ENCODE assay signal across 32 cellular contexts in genomic region chr2:205161156-205161555, GRCh38.
DNase-seq lines count a peak whose midpoint lies in the region; ATAC-seq and TF ChIP-seq lines count a peak whose summit lies in the region.
"Had no signal": no experiment of that assay in that cellular context is flagged by ENCODE, and none has a peak within 500 bp of the region (broad histone marks: within the 10 kb centered on the region; RNA-seq: fewer than 3 reads in every experiment).

No MANE protein-coding gene starts in this region.

- H3K27me3 ChIP-seq in SK-N-SH (ENCODE audit: insufficient read depth) = no peaks in the 10 kb centered on the region
- H3K27me3 ChIP-seq in mesenchymal stem cell (ENCODE audit: control insufficient read depth in 1 of 2, insufficient read depth in 1 of 2, low read length in 2 of 2) = no peaks in the 10 kb centered on the region
- H3K27me3 ChIP-seq in breast epithelium = no peaks in the 10 kb centered on the region
- H3K27me3 ChIP-seq: gastroesophageal sphincter, sigmoid colon, tibial nerve had no signal

- H3K4me3 ChIP-seq in SK-N-SH (ENCODE audit: low read depth in 2 of 2, low read length in 1 of 2) = no peak overlapping the region
- no peak overlapping the region for H3K4me3 ChIP-seq in mesenchymal stem cell (ENCODE audit: insufficient read depth in 1 of 2, low read depth in 1 of 2, low read length in 2 of 2)
- H3K4me3 ChIP-seq in breast epithelium = no peak overlapping the region
- H3K4me3 ChIP-seq: gastroesophageal sphincter, sigmoid colon, tibial nerve had no signal

- no peak for DNase-seq in SK-N-SH
- DNase-seq in astrocyte of the hippocampus (ENCODE audit: low read depth, low spot score) = peak; percentile 37
- peak; percentile 84 for DNase-seq in mesenchymal stem cell
- DNase-seq in breast epithelium (ENCODE audit: low spot score in 2 of 2) = no peak
- DNase-seq in UCSD-AML1 (lab: John Stamatoyannopoulos, UW; ENCODE audit: unreplicated experiment) = no peak
- no peak for DNase-seq in activated T-helper 2 cell treated with anti-CD3 and anti-CD28 coated beads, Interferon-gamma antibody, Interleukin-2, Interleukin-4, amounts not matched to agents 10 μg/mL and 5 μg/mL and 100 μg/mL, durations not matched to agents 14 hours and 24 hours and 36 hours (ENCODE audit: low spot score)
- DNase-seq in NCI-H524 (lab: John Stamatoyannopoulos, UW) = no peak
- DNase-seq: 8988T; activated CD4-positive, alpha-beta T cell treated with anti-CD3 and anti-CD28 coated beads, Interleukin-2, amount 50 U/mL, for 1 hour; activated CD8-positive, alpha-beta memory T cell treated with anti-CD3 and anti-CD28 coated beads, Interleukin-2, amount 10 ng/mL, durations not matched to agents 7 days and 5 days; AML-193; aorta; cerebellar nuclear complex; DMS153; GDM1; hypothalamus; Kasumi-1; midbrain; NCI-H1105; NCI-H2029; NCI-H2227 treated with DMSO at 0.1 percent for 48 hours; NCI-H82; sigmoid colon; stimulated activated CD8-positive, alpha-beta memory T cell treated with anti-CD3 and anti-CD28 coated beads, Interleukin-4, amount 100 ng/mL, for 48 hours had no signal

- H2AFZ ChIP-seq in SK-N-SH (ENCODE audit: low read depth) (no peak overlapping the region), mesenchymal stem cell (ENCODE audit: low read depth, low read length) (no peak overlapping the region)
- H2AFZ ChIP-seq: parathyroid adenoma had no signal

- H3K4me1 Mint-ChIP-seq in activated T-helper 2 cell treated with anti-CD3 and anti-CD28 coated beads, Interferon-gamma antibody, Interleukin-2, Interleukin-4, amounts not matched to agents 10 μg/mL and 5 μg/mL and 100 μg/mL, durations not matched to agents 14 hours and 24 hours and 36 hours (ENCODE audit: low read depth) = peaks cover 10% of the 10 kb centered on the region
- H3K4me1 Mint-ChIP-seq: activated CD8-positive, alpha-beta memory T cell treated with anti-CD3 and anti-CD28 coated beads, Interleukin-2, amount 10 ng/mL, durations not matched to agents 7 days and 5 days had no signal

- no peak for TF ChIP-seq RAD21 in SK-N-SH (IDR thresholded peaks at IDR 0.05; ENCODE audit: low read length)

- H3K9me3 ChIP-seq in SK-N-SH (no peaks in the 10 kb centered on the region), mesenchymal stem cell (ENCODE audit: control insufficient read depth, low read length) (no peaks in the 10 kb centered on the region), breast epithelium (no peaks in the 10 kb centered on the region)
- H3K9me3 ChIP-seq: gastroesophageal sphincter, sigmoid colon, tibial nerve had no signal

- H3K9ac ChIP-seq in SK-N-SH (no peak overlapping the region), mesenchymal stem cell (ENCODE audit: low read length) (no peak overlapping the region)
- H3K9ac ChIP-seq: parathyroid adenoma had no signal

- H3K4me2 ChIP-seq in SK-N-SH = no peak overlapping the region
- no peak overlapping the region for H3K4me2 ChIP-seq in mesenchymal stem cell (ENCODE audit: low read length, poor library complexity, severe bottlenecking)

- H2BK15ac ChIP-seq in mesenchymal stem cell (ENCODE audit: low read depth, poor library complexity, severe bottlenecking) = no peak overlapping the region

- no peak overlapping the region for H3K18ac ChIP-seq in mesenchymal stem cell (ENCODE audit: low read depth in 1 of 2, low read length in 2 of 2)

- CTCF ChIA-PET in SK-N-SH (lab: Yijun Ruan, JAX) = no interaction called here

- H3K14ac ChIP-seq in mesenchymal stem cell (ENCODE audit: low read length in 2 of 2) = no peak overlapping the region

- WGBS in SK-N-SH (ENCODE audit: low lambda C conversion rate) = 89% methylated on average over 1 of the region's 1 CpG
- WGBS in mesenchymal stem cell = no CpG with 5 or more reads among the region's 1 CpG

- H3K27ac Mint-ChIP-seq in activated T-helper 2 cell treated with anti-CD3 and anti-CD28 coated beads, Interferon-gamma antibody, Interleukin-2, Interleukin-4, amounts not matched to agents 10 μg/mL and 5 μg/mL and 100 μg/mL, durations not matched to agents 14 hours and 24 hours and 36 hours = no peak overlapping the region
- H3K27ac Mint-ChIP-seq: activated CD8-positive, alpha-beta memory T cell treated with anti-CD3 and anti-CD28 coated beads, Interleukin-2, amount 10 ng/mL, durations not matched to agents 7 days and 5 days; activated naive CD4-positive, alpha-beta T cell treated with anti-CD3 and anti-CD28 coated beads, Interleukin-2, amount 50 U/mL, for 24 hours; activated T-helper 1 cell treated with anti-CD3 and anti-CD28 coated beads, Interleukin-12 subunit alpha, Interleukin-12 subunit beta, Interleukin-2, Interleukin-4 antibody, amounts not matched to agents 30 ng/mL and 10 ng/mL and 1 ng/mL, durations not matched to agents 14 hours and 24 hours and 36 hours; natural killer cell treated with Interleukin-12 subunit alpha and Interleukin-12 subunit beta and Interleukin-15 and Interleukin-18, amount 100 ng/mL, for 72 hours; T-helper 2 cell treated with Interferon-gamma antibody and Interleukin-4, amounts not matched to agents 5 μg/mL and 100 μg/mL, for 36 hours had no signal

- TF ChIP-seq POLR2A in breast epithelium (IDR thresholded peaks at IDR 0.05) = no peak

- H2BK120ac ChIP-seq in mesenchymal stem cell (ENCODE audit: low read depth, low read length) = no peak overlapping the region

- no peak overlapping the region for H2AK5ac ChIP-seq in mesenchymal stem cell (ENCODE audit: low read length, severe bottlenecking)

- no peak overlapping the region for H3K4me3 Mint-ChIP-seq in activated T-helper 2 cell treated with anti-CD3 and anti-CD28 coated beads, Interferon-gamma antibody, Interleukin-2, Interleukin-4, amounts not matched to agents 10 μg/mL and 5 μg/mL and 100 μg/mL, durations not matched to agents 14 hours and 24 hours and 36 hours (ENCODE audit: low read depth)
- H3K4me3 Mint-ChIP-seq: activated CD8-positive, alpha-beta memory T cell treated with anti-CD3 and anti-CD28 coated beads, Interleukin-2, amount 10 ng/mL, durations not matched to agents 7 days and 5 days; activated naive CD4-positive, alpha-beta T cell treated with anti-CD3 and anti-CD28 coated beads, Interleukin-2, amount 50 U/mL, for 24 hours; activated T-helper 1 cell treated with anti-CD3 and anti-CD28 coated beads, Interleukin-12 subunit alpha, Interleukin-12 subunit beta, Interleukin-2, Interleukin-4 antibody, amounts not matched to agents 30 ng/mL and 10 ng/mL and 1 ng/mL, durations not matched to agents 14 hours and 24 hours and 36 hours; natural killer cell treated with Interleukin-12 subunit alpha and Interleukin-12 subunit beta and Interleukin-15 and Interleukin-18, amount 100 ng/mL, for 72 hours; T-helper 2 cell treated with Interferon-gamma antibody and Interleukin-4, amounts not matched to agents 5 μg/mL and 100 μg/mL, for 36 hours had no signal

- no peaks in the 10 kb centered on the region for H3K9me2 ChIP-seq in SK-N-SH

- H2BK12ac ChIP-seq in mesenchymal stem cell (ENCODE audit: low read length in 2 of 2) = no peak overlapping the region

- H4K20me1 ChIP-seq in SK-N-SH (ENCODE audit: insufficient read depth) = no peaks in the 10 kb centered on the region

- H3K27ac ChIP-seq in SK-N-SH (ENCODE audit: low read depth in 2 of 2, low read length in 1 of 2) (no peak overlapping the region), mesenchymal stem cell (ENCODE audit: low read length, poor library complexity, severe bottlenecking) (no peak overlapping the region), breast epithelium (no peak overlapping the region)
- H3K27ac ChIP-seq: gastroesophageal sphincter, parathyroid adenoma, tibial nerve had no signal

- H4K91ac ChIP-seq in mesenchymal stem cell (ENCODE audit: low read length) = no peak overlapping the region

- no peak overlapping the region for H3K4ac ChIP-seq in mesenchymal stem cell (ENCODE audit: low read depth in 1 of 2, low read length in 2 of 2)

- no peaks in the 10 kb centered on the region for H3K9me3 Mint-ChIP-seq in activated T-helper 2 cell treated with anti-CD3 and anti-CD28 coated beads, Interferon-gamma antibody, Interleukin-2, Interleukin-4, amounts not matched to agents 10 μg/mL and 5 μg/mL and 100 μg/mL, durations not matched to agents 14 hours and 24 hours and 36 hours
- H3K9me3 Mint-ChIP-seq: activated naive CD4-positive, alpha-beta T cell treated with anti-CD3 and anti-CD28 coated beads, Interleukin-2, amount 50 U/mL, for 24 hours; activated T-helper 1 cell treated with anti-CD3 and anti-CD28 coated beads, Interleukin-12 subunit alpha, Interleukin-12 subunit beta, Interleukin-2, Interleukin-4 antibody, amounts not matched to agents 30 ng/mL and 10 ng/mL and 1 ng/mL, durations not matched to agents 14 hours and 24 hours and 36 hours; natural killer cell treated with Interleukin-12 subunit alpha and Interleukin-12 subunit beta and Interleukin-15 and Interleukin-18, amount 100 ng/mL, for 72 hours; T-helper 2 cell treated with Interferon-gamma antibody and Interleukin-4, amounts not matched to agents 5 μg/mL and 100 μg/mL, for 36 hours had no signal

- intact Hi-C loops in breast epithelium (cut with DNase I; ENCODE audit: low total_unique reads) = no loop called here
- intact Hi-C loops in activated T-helper 2 cell treated with anti-CD3 and anti-CD28 coated beads, Interferon-gamma antibody, Interleukin-2, Interleukin-4, amounts not matched to agents 10 μg/mL and 5 μg/mL and 100 μg/mL, durations not matched to agents 14 hours and 24 hours and 36 hours (cut with micrococcal nuclease) = no loop called here

- POLR2A ChIA-PET in SK-N-SH (lab: Yijun Ruan, JAX) = no interaction called here

- no peaks in the 10 kb centered on the region for H3F3A ChIP-seq in SK-N-SH (replicated peaks; ENCODE audit: insufficient read depth)

- no peak overlapping the region for H3K23ac ChIP-seq in mesenchymal stem cell (ENCODE audit: low read length in 2 of 2)

- no peaks in the 10 kb centered on the region for H3K36me3 ChIP-seq in SK-N-SH (replicated peaks in 1 of 2; ENCODE audit: control insufficient read depth in 1 of 2, insufficient read depth in 2 of 2, low read length in 1 of 2)
- peaks cover 0 to 3% of the 10 kb centered on the region in 2 experiments for H3K36me3 ChIP-seq in mesenchymal stem cell (ENCODE audit: control insufficient read depth in 1 of 2, insufficient read depth in 2 of 2, low read depth in 1 of 2, low read length in 2 of 2)
- no peaks in the 10 kb centered on the region for H3K36me3 ChIP-seq in breast epithelium
- H3K36me3 ChIP-seq: sigmoid colon had no signal

- peaks cover 4% of the 10 kb centered on the region for H3K27me3 Mint-ChIP-seq in activated T-helper 2 cell treated with anti-CD3 and anti-CD28 coated beads, Interferon-gamma antibody, Interleukin-2, Interleukin-4, amounts not matched to agents 10 μg/mL and 5 μg/mL and 100 μg/mL, durations not matched to agents 14 hours and 24 hours and 36 hours (ENCODE audit: low read depth)
- H3K27me3 Mint-ChIP-seq: activated CD8-positive, alpha-beta memory T cell treated with anti-CD3 and anti-CD28 coated beads, Interleukin-2, amount 10 ng/mL, durations not matched to agents 7 days and 5 days; activated naive CD4-positive, alpha-beta T cell treated with anti-CD3 and anti-CD28 coated beads, Interleukin-2, amount 50 U/mL, for 24 hours; natural killer cell treated with Interleukin-12 subunit alpha and Interleukin-12 subunit beta and Interleukin-15 and Interleukin-18, amount 100 ng/mL, for 72 hours had no signal

- no peaks in the 10 kb centered on the region for H3K36me3 Mint-ChIP-seq in activated T-helper 2 cell treated with anti-CD3 and anti-CD28 coated beads, Interferon-gamma antibody, Interleukin-2, Interleukin-4, amounts not matched to agents 10 μg/mL and 5 μg/mL and 100 μg/mL, durations not matched to agents 14 hours and 24 hours and 36 hours (ENCODE audit: low read depth)
- H3K36me3 Mint-ChIP-seq: activated CD8-positive, alpha-beta memory T cell treated with anti-CD3 and anti-CD28 coated beads, Interleukin-2, amount 10 ng/mL, durations not matched to agents 7 days and 5 days; activated naive CD4-positive, alpha-beta T cell treated with anti-CD3 and anti-CD28 coated beads, Interleukin-2, amount 50 U/mL, for 24 hours; natural killer cell treated with Interleukin-12 subunit alpha and Interleukin-12 subunit beta and Interleukin-15 and Interleukin-18, amount 100 ng/mL, for 72 hours had no signal

- H2BK5ac ChIP-seq in mesenchymal stem cell (ENCODE audit: low read depth, low read length, poor library complexity, severe bottlenecking) = no peak overlapping the region

- ATAC-seq in SK-N-SH treated with all-trans-retinoic acid at 6 μM for 48 hours = peak; percentile 49
- ATAC-seq: activated CD8-positive, alpha-beta memory T cell treated with anti-CD3 and anti-CD28 coated beads, Interleukin-2, amount 10 ng/mL, durations not matched to agents 7 days and 5 days; gastroesophageal sphincter had no signal

- H3K79me2 ChIP-seq in SK-N-SH (ENCODE audit: insufficient read depth) = no peaks in the 10 kb centered on the region
- H3K79me2 ChIP-seq: parathyroid adenoma had no signal

- TF ChIP-seq CTCF in SK-N-SH (IDR thresholded peaks at IDR 0.05) (no peak), breast epithelium (IDR thresholded peaks at IDR 0.05) (no peak)

- H3K79me1 ChIP-seq in mesenchymal stem cell (replicated peaks; ENCODE audit: low read length, poor library complexity, severe bottlenecking) = no peaks in the 10 kb centered on the region

- TF ChIP-seq EP300 in SK-N-SH (IDR thresholded peaks at IDR 0.05; ENCODE audit: borderline replicate concordance in 1 of 2, low read depth in 1 of 2, low read length in 1 of 2) = no peak

- H4K8ac ChIP-seq in mesenchymal stem cell (ENCODE audit: low read length) = no peak overlapping the region

- peaks cover 0 to 7% of the 10 kb centered on the region in 2 experiments; a peak in 2 of 4 replicates for H3K4me1 ChIP-seq in SK-N-SH (ENCODE audit: control insufficient read depth in 1 of 2, insufficient read depth in 2 of 2, low read depth in 1 of 2, low read length in 1 of 2)
- H3K4me1 ChIP-seq in mesenchymal stem cell (ENCODE audit: control insufficient read depth, insufficient read depth, low read depth, low read length) = no peaks in the 10 kb centered on the region
- no peaks in the 10 kb centered on the region for H3K4me1 ChIP-seq in breast epithelium
- H3K4me1 ChIP-seq: tibial nerve had no signal

Comparison
In these comparisons a context has a peak if more than half of its experiments do, and no peak if none do; other contexts are left out.
1. DNase-seq: peak in astrocyte of the hippocampus (single experiment) and mesenchymal stem cell (single experiment); none in SK-N-SH (single experiment), breast epithelium (0 of 2), UCSD-AML1 (single experiment), activated T-helper 2 cell treated with anti-CD3 and anti-CD28 coated beads, Interferon-gamma antibody, Interleukin-2, Interleukin-4, amounts not matched to agents 10 μg/mL and 5 μg/mL and 100 μg/mL, durations not matched to agents 14 hours and 24 hours and 36 hours (single experiment) and NCI-H524 (0 of 2).